7 cellular contexts compared by ENCODE assay signal in the genomic region with DNA sequence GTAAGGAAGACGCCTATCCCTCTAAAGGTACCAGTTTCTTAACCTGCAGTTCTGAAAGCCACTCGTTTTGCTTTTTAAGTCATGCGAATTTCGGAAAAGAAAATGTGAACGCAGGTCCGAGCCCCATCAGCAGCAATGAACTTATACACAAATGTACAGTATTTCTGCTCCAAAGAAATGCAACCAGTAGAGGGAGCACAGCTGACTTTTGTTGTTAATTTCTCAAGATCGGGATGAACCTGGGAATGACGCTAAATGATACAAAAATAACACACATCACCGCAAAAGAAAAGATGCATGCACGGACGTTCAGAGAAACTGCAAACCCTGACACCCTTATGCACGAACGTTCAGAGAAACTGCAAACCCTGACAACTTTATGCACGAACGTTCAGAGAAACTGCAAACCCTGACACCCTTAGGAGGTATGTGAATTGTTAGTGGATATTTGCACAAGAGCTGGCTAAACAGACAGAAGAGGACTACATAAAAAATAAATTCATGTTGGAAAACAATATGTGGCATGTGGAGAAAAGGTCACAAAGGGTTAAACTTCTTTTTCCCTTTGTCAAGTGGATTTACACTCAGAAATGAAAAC. TPM values are rescaled to one million over a fixed set of nuclear protein-coding genes. Genes with fewer than 3 reads are reported as not detected.
DNase-seq lines count a peak whose midpoint lies in the region; FAIRE-seq and TF ChIP-seq lines count a peak whose summit lies in the region.

No MANE protein-coding gene starts in this region.

- H3K79me2 ChIP-seq in osteoblast (ENCODE audit: insufficient read depth, low read length) = peaks cover 1% of the 10 kb centered on the region

- peak overlapping the region; percentile 70 for H3K4me2 ChIP-seq in osteoblast (ENCODE audit: insufficient read depth, low read length)

- H3K9me3 ChIP-seq in osteoblast (ENCODE audit: low read depth, low read length) = no peaks in the 10 kb centered on the region

- H3K36me3 ChIP-seq in GM06990 (ENCODE audit: control insufficient read depth, insufficient read depth, low read length) (no peaks in the 10 kb centered on the region), osteoblast (ENCODE audit: insufficient read depth, low read length) (no peaks in the 10 kb centered on the region)

- H4K20me1 ChIP-seq in osteoblast (ENCODE audit: insufficient read depth, low read length) = no peaks in the 10 kb centered on the region

- H3K4me3 ChIP-seq in GM06990 (replicated peaks; ENCODE audit: low read depth, low read length) = no peak overlapping the region
- peak overlapping the region; percentile 36 for H3K4me3 ChIP-seq in osteoblast (ENCODE audit: insufficient read depth, low read length)

- TF ChIP-seq CTCF in GM06990 (IDR thresholded peaks at IDR 0.05; ENCODE audit: insufficient read depth, low read length, poor library complexity, severe bottlenecking) (peak; percentile 36), osteoblast (IDR thresholded peaks at IDR 0.05; ENCODE audit: extremely low read depth, low read depth, low read length) (peak; percentile 69)

- H3K4me1 ChIP-seq in osteoblast (ENCODE audit: insufficient read depth, low read length) = peaks cover 10% of the 10 kb centered on the region

- no peaks in the 10 kb centered on the region; the same call in none of the 2 replicates for H3K27me3 ChIP-seq in GM06990 (replicated peaks; ENCODE audit: control insufficient read depth, insufficient read depth, low read length)
- no peaks in the 10 kb centered on the region for H3K27me3 ChIP-seq in osteoblast (ENCODE audit: insufficient read depth, low read length)

- DNase-seq in GM06990 (ENCODE audit: extremely low read depth, insufficient read length) = no peak
- peak; percentile 13 for DNase-seq in NCI-H226
- DNase-seq in cerebellum (ENCODE audit: low spot score) = peak; percentile 72
- DNase-seq in osteoblast (ENCODE audit: insufficient read length, low spot score, missing footprints) = no peak
- DNase-seq in frontal cortex (ENCODE audit: low spot score in 2 of 2) = no peak
- no peak for DNase-seq in 8988T
- DNase-seq in HCEC 1CT = no peak

- no peak overlapping the region for H2AFZ ChIP-seq in osteoblast (ENCODE audit: low read length)

- H3K27ac ChIP-seq in osteoblast (ENCODE audit: low read depth, low read length) = no peak overlapping the region

- no peak for FAIRE-seq in frontal cortex (lab: Jason Lieb, UNC)

RNA-seq across cellular contexts. Expression of a gene that starts 3.5 kb away (rescaled TPM):
- total RNA-seq in cerebellum (79.3 TPM), osteoblast (13.6 and 16.3 TPM in 2 replicates), frontal cortex (26.5 TPM)

Comparison
In these comparisons a context has a peak if more than half of its experiments do, and no peak if none do; other contexts are left out.
1. DNase-seq: peak in NCI-H226 (single experiment) and cerebellum (single experiment); none in GM06990 (single experiment), osteoblast (single experiment), frontal cortex (0 of 2), 8988T (single experiment) and HCEC 1CT (single experiment).